ENCODE assay signal across 8 cellular contexts in genomic region chrX:74293343-74293946, GRCh38. TPM values are rescaled to one million over a fixed set of nuclear protein-coding genes. Genes with fewer than 3 reads are reported as not detected.
A peak's percentile ranks its signal among the peaks of the same experiment; 100 is the strongest.
DNase-seq lines count a peak whose midpoint lies in the region; ATAC-seq, FAIRE-seq and TF ChIP-seq lines count a peak whose summit lies in the region.

No MANE protein-coding gene starts in this region.

- FAIRE-seq in HTR-8/SVneo (lab: Jason Lieb, UNC): peak; percentile 93

- peaks cover 7% of the 10 kb centered on the region for H3K4me1 Mint-ChIP-seq in endodermal cell

- H3K4me3 ChIP-seq in GM08714 (ENCODE audit: low read length) (peak overlapping the region; percentile 68), endodermal cell (ENCODE audit: low read length) (peak overlapping the region; percentile 99), mesodermal cell (ENCODE audit: extremely low read depth, insufficient read depth, low read length, poor library complexity, severe bottlenecking) (peak overlapping the region; percentile 64)

- peak overlapping the region; percentile 98 for H3K9ac ChIP-seq in endodermal cell (ENCODE audit: extremely low read depth, low read length, poor library complexity, severe bottlenecking)

- peaks cover 1% of the 10 kb centered on the region for H3K9me3 Mint-ChIP-seq in endodermal cell

- TF ChIP-seq CTCF in endodermal cell (conservative IDR thresholded peaks at IDR 0.05): no peak

- peak overlapping the region; percentile 40 for H3K27ac ChIP-seq in endodermal cell (ENCODE audit: low read depth, low read length)
- peak overlapping the region; percentile 95 for H3K27ac ChIP-seq in mesodermal cell (ENCODE audit: low read depth, low read length, severe bottlenecking)

- H3K36me3 ChIP-seq in endodermal cell (ENCODE audit: control insufficient read depth, insufficient read depth, low read length): peaks cover 9% of the 10 kb centered on the region
- peaks cover 11% of the 10 kb centered on the region for H3K36me3 ChIP-seq in mesodermal cell (ENCODE audit: control insufficient read depth, insufficient read depth, low read length)

- ATAC-seq in HG03139 (IDR thresholded peaks at IDR 0.05; ENCODE audit: unreplicated experiment): no peak

- peaks cover 29% of the 10 kb centered on the region for H3K36me3 Mint-ChIP-seq in endodermal cell (ENCODE audit: low read depth)

- H3K27me3 ChIP-seq in endodermal cell (ENCODE audit: control insufficient read depth, insufficient read depth, low read length, poor library complexity, severe bottlenecking): no peaks in the 10 kb centered on the region

- H3K27me3 Mint-ChIP-seq in endodermal cell (ENCODE audit: insufficient read depth): no peaks in the 10 kb centered on the region

- peak overlapping the region; percentile 97 for H3K27ac Mint-ChIP-seq in endodermal cell

- DNase-seq in HTR-8/SVneo (ENCODE audit: insufficient read length, low spot score): peak; percentile 92
- DNase-seq in NOMO-1 treated with dmso at 0.1 percent for 144 hours (lab: John Stamatoyannopoulos, UW; ENCODE audit: unreplicated experiment): peak; percentile 40
- DNase-seq in activated CD8-positive, alpha-beta memory T cell treated with anti-CD3 and anti-CD28 coated beads, Interleukin-2, amount 50 U/mL, for 1 hour (ENCODE audit: extremely low read depth): peak; percentile 20
- peak; percentile 90 for DNase-seq in endodermal cell
- peak; percentile 47 for DNase-seq in stimulated activated CD8-positive, alpha-beta memory T cell treated with anti-CD3 and anti-CD28 coated beads, Interleukin-12 subunit alpha, Interleukin-12 subunit beta, amount 100 ng/mL, for 4 hours (ENCODE audit: low read depth)

- peak overlapping the region; percentile 91 for H3K4me3 Mint-ChIP-seq in endodermal cell

- no peaks in the 10 kb centered on the region for H3K4me1 ChIP-seq in endodermal cell (ENCODE audit: control insufficient read depth, insufficient read depth, low read length)
- no peaks in the 10 kb centered on the region for H3K4me1 ChIP-seq in mesodermal cell (ENCODE audit: control insufficient read depth, insufficient read depth, low read length, poor library complexity, severe bottlenecking)

- no peaks in the 10 kb centered on the region for H3K9me3 ChIP-seq in endodermal cell (ENCODE audit: control insufficient read depth, low read length)
- H3K9me3 ChIP-seq in mesodermal cell (ENCODE audit: control insufficient read depth, low read length): no peaks in the 10 kb centered on the region

- 4 to 16% methylated on average over 5 to 25 of the region's 25 CpGs for WGBS in endodermal cell (ENCODE audit: insufficient coverage in 1 of 2, insufficient read length in 1 of 2), 2 experiments
- WGBS in mesodermal cell (ENCODE audit: insufficient coverage in 2 of 2), 2 experiments: 0% methylated on average over 4 to 7 of the region's 25 CpGs

RNA-seq across cellular contexts. Expression of gene ZCCHC13, which starts 10.5 kb away (rescaled TPM):
- total RNA-seq in endodermal cell: not detected
- polyA plus RNA-seq in endodermal cell (2013, experiment 1 of 2): not detected
- polyA plus RNA-seq in endodermal cell (2013, experiment 2 of 2): not detected
- not detected for polyA plus RNA-seq in mesodermal cell (2013, experiment 1 of 2)
- not detected for polyA plus RNA-seq in mesodermal cell (2013, experiment 2 of 2)

Comparison
In these comparisons a context has a peak if more than half of its experiments do, and no peak if none do; other contexts are left out.
1. DNase-seq: peak in every context shown above with its lines; median percentile 92 in HTR-8/SVneo; 90 in endodermal cell; 47 in stimulated activated CD8-positive, alpha-beta memory T cell treated with anti-CD3 and anti-CD28 coated beads, Interleukin-12 subunit alpha, Interleukin-12 subunit beta, amount 100 ng/mL, for 4 hours; 40 in NOMO-1 treated with dmso at 0.1 percent for 144 hours; 20 in activated CD8-positive, alpha-beta memory T cell treated with anti-CD3 and anti-CD28 coated beads, Interleukin-2, amount 50 U/mL, for 1 hour.